ENCODE assay signal across 23 cellular contexts in the genomic region with DNA sequence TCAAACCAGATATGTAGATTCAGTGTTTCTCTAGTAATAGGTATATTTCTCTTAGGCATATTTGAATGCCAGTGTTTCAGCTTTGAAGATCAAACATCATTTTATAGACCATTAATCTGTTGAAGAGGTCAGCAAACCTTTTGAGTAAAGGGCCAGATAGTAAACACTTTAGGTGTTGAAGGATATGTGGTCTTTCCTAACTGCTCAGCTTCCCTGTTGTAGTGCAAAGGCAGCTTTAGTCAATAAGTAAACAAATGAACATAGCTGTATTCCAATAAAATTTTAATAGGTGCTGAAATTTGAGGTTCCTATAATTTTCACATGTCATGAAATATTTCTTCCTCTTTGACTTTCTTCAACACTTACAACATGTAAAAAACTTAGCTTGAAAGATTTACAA.
DNase-seq lines count a peak whose midpoint lies in the region; ATAC-seq and TF ChIP-seq lines count a peak whose summit lies in the region.
"Had no signal": no experiment of that assay in that cellular context is flagged by ENCODE, and none has a peak within 500 bp of the region (broad histone marks: within the 10 kb centered on the region; RNA-seq: fewer than 3 reads in every experiment).

No MANE protein-coding gene starts in this region.

- H2AFZ ChIP-seq in mesenchymal stem cell (ENCODE audit: low read depth, low read length) = no peak overlapping the region

- H3K9ac ChIP-seq in mesenchymal stem cell (ENCODE audit: low read length) = no peak overlapping the region
- H3K9ac ChIP-seq: BLaER1 had no signal

- DNase-seq in DMS153 (lab: John Stamatoyannopoulos, UW) = peak; percentile 34
- peak; percentile 32 for DNase-seq in NCI-H2029 (lab: John Stamatoyannopoulos, UW)
- DNase-seq in NCI-H748 treated with DMSO at 0.1 percent for 48 hours (lab: John Stamatoyannopoulos, UW) = peak; percentile 8
- DNase-seq in D341Med (ENCODE audit: low spot score) = no peak
- no peak for DNase-seq in left lung
- DNase-seq in mesenchymal stem cell = no peak
- DNase-seq: 8988T; CD4-positive, CD25-positive, alpha-beta regulatory T cell; DMS79 treated with DMSO at 0.1 percent for 48 hours; H7; HFFc6; NCI-H1105; NCI-H1436 treated with DMSO at 0.1 percent for 48 hours; NCI-H187 treated with DMSO at 0.1 percent for 48 hours; NCI-H446; NCI-H526 treated with DMSO at 0.1 percent for 48 hours; Peyer's patch; T-helper 2 cell had no signal

- intact Hi-C loops in left lung (cut with DNase I) = no loop called here

- H3K4me3 ChIP-seq in HEK293 (ENCODE audit: low read depth, low read length) (no peak overlapping the region), left lung (no peak overlapping the region), mesenchymal stem cell (ENCODE audit: insufficient read depth in 1 of 2, low read depth in 1 of 2, low read length in 2 of 2) (no peak overlapping the region)
- H3K4me3 ChIP-seq: BLaER1, Peyer's patch, SJSA1 had no signal

- no peak overlapping the region for H2AK5ac ChIP-seq in mesenchymal stem cell (ENCODE audit: low read length, severe bottlenecking)

- no peak overlapping the region for H4K91ac ChIP-seq in mesenchymal stem cell (ENCODE audit: low read length)

- H4K8ac ChIP-seq in mesenchymal stem cell (ENCODE audit: low read length) = no peak overlapping the region

- H3K4me1 ChIP-seq in HEK293 (ENCODE audit: control insufficient read depth, insufficient read depth, low read length) (peaks cover 10% of the 10 kb centered on the region), left lung (no peaks in the 10 kb centered on the region), mesenchymal stem cell (ENCODE audit: control insufficient read depth, insufficient read depth, low read depth, low read length) (no peaks in the 10 kb centered on the region)
- H3K4me1 ChIP-seq: BLaER1, Peyer's patch, SJSA1 had no signal

- H3K9me3 ChIP-seq in HEK293 (ENCODE audit: control insufficient read depth, insufficient read depth, low read depth, low read length) = no peaks in the 10 kb centered on the region
- no peaks in the 10 kb centered on the region for H3K9me3 ChIP-seq in left lung
- H3K9me3 ChIP-seq in mesenchymal stem cell (ENCODE audit: control insufficient read depth, low read length) = no peaks in the 10 kb centered on the region
- H3K9me3 ChIP-seq: BLaER1, Peyer's patch, SJSA1 had no signal

- no peak overlapping the region for H3K23ac ChIP-seq in mesenchymal stem cell (ENCODE audit: low read length in 2 of 2)

- no peak overlapping the region for H3K18ac ChIP-seq in mesenchymal stem cell (ENCODE audit: low read depth in 1 of 2, low read length in 2 of 2)

- H2BK15ac ChIP-seq in mesenchymal stem cell (ENCODE audit: low read depth, poor library complexity, severe bottlenecking) = no peak overlapping the region

- no peak overlapping the region for H3K4ac ChIP-seq in mesenchymal stem cell (ENCODE audit: low read depth in 1 of 2, low read length in 2 of 2)

- TF ChIP-seq CTCF in HEK293 (tag by site-specific recombination; IDR thresholded peaks at IDR 0.05) (no peak), left lung (IDR thresholded peaks at IDR 0.05) (no peak)

- no peak overlapping the region for H3K27ac ChIP-seq in HEK293 (ENCODE audit: extremely low read depth, low read depth, low read length)
- no peak overlapping the region for H3K27ac ChIP-seq in left lung
- no peak overlapping the region for H3K27ac ChIP-seq in mesenchymal stem cell (ENCODE audit: low read length, poor library complexity, severe bottlenecking)
- H3K27ac ChIP-seq: BLaER1, HL-60, Peyer's patch, SJSA1 had no signal

- CTCF ChIA-PET in HEK293 (lab: Yijun Ruan, JAX) = interaction anchor here (0.6 to 0.8 kb wide), 2 partner anchors 12 to 1083 kb away, joined by 3 read pairs; no protein-coding TSS in a partner anchor

- no peak overlapping the region for H2BK12ac ChIP-seq in mesenchymal stem cell (ENCODE audit: low read length in 2 of 2)

- POLR2A ChIA-PET in HEK293 (lab: Yijun Ruan, JAX) = no interaction called here

- H3K27me3 ChIP-seq in left lung = no peaks in the 10 kb centered on the region
- H3K27me3 ChIP-seq in mesenchymal stem cell (ENCODE audit: control insufficient read depth in 1 of 2, insufficient read depth in 1 of 2, low read length in 2 of 2) = no peaks in the 10 kb centered on the region
- H3K27me3 ChIP-seq: BLaER1, Peyer's patch, SJSA1 had no signal

- H3K4me2 ChIP-seq in mesenchymal stem cell (ENCODE audit: low read length, poor library complexity, severe bottlenecking) = no peak overlapping the region
- H3K4me2 ChIP-seq: BLaER1 had no signal

- H3K14ac ChIP-seq in mesenchymal stem cell (ENCODE audit: low read length in 2 of 2) = no peak overlapping the region

- H3K79me1 ChIP-seq in mesenchymal stem cell (replicated peaks; ENCODE audit: low read length, poor library complexity, severe bottlenecking) = no peaks in the 10 kb centered on the region

- ATAC-seq in GM21619 (IDR thresholded peaks at IDR 0.05; ENCODE audit: unreplicated experiment) (no peak), left lung (no peak)

- H3K36me3 ChIP-seq in HEK293 (ENCODE audit: control insufficient read depth in 2 of 2, insufficient read depth in 1 of 2, low read length in 2 of 2) = no peaks in the 10 kb centered on the region
- no peaks in the 10 kb centered on the region for H3K36me3 ChIP-seq in left lung
- no peaks in the 10 kb centered on the region for H3K36me3 ChIP-seq in mesenchymal stem cell (ENCODE audit: control insufficient read depth in 1 of 2, insufficient read depth in 2 of 2, low read depth in 1 of 2, low read length in 2 of 2)
- H3K36me3 ChIP-seq: BLaER1, Peyer's patch, SJSA1 had no signal

- no peak overlapping the region for H2BK5ac ChIP-seq in mesenchymal stem cell (ENCODE audit: low read depth, low read length, poor library complexity, severe bottlenecking)

- H2BK120ac ChIP-seq in mesenchymal stem cell (ENCODE audit: low read depth, low read length) = no peak overlapping the region

TF ChIP-seq in HEK293, 187 proteins besides CTCF, POLR2A, EP300 and RAD21:
- TF ChIP-seq TCF7L2 (IDR thresholded peaks at IDR 0.05; ENCODE audit: borderline replicate concordance, low read depth, low read length) = peak; percentile 73; the same call in 1 of the 2 replicates
- TF ChIP-seq ZNF777 (tag by site-specific recombination; IDR thresholded peaks at IDR 0.05; ENCODE audit: borderline replicate concordance) = no peak
- TF ChIP-seq ZNF544 (tag by site-specific recombination; IDR thresholded peaks at IDR 0.05) = no peak
- 0 out of 2 replicates have a peak, but pooled peaks have one; percentile 32 for TF ChIP-seq ZNF843 (tag by site-specific recombination; IDR thresholded peaks at IDR 0.05)
- TF ChIP-seq ZNF701 (tag by site-specific recombination; IDR thresholded peaks at IDR 0.05) = no peak
- TF ChIP-seq, protein P1, sequence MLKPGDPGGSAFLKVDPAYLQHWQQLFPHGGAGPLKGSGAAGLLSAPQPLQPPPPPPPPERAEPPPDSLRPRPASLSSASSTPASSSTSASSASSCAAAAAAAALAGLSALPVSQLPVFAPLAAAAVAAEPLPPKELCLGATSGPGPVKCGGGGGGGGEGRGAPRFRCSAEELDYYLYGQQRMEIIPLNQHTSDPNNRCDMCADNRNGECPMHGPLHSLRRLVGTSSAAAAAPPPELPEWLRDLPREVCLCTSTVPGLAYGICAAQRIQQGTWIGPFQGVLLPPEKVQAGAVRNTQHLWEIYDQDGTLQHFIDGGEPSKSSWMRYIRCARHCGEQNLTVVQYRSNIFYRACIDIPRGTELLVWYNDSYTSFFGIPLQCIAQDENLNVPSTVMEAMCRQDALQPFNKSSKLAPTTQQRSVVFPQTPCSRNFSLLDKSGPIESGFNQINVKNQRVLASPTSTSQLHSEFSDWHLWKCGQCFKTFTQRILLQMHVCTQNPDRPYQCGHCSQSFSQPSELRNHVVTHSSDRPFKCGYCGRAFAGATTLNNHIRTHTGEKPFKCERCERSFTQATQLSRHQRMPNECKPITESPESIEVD (tag by site-specific recombination; IDR thresholded peaks at IDR 0.05) = peak; percentile 59; the same call in 1 of the 2 replicates
- TF ChIP-seq ZNF37A (tag by site-specific recombination; IDR thresholded peaks at IDR 0.05) = no peak
- peak; percentile 87 for TF ChIP-seq FEZF1 (tag by site-specific recombination; IDR thresholded peaks at IDR 0.05)
- TF ChIP-seq ZSCAN30 (tag by site-specific recombination; IDR thresholded peaks at IDR 0.05) = no peak
- TF ChIP-seq ZNF266 (tag by site-specific recombination; IDR thresholded peaks at IDR 0.05; ENCODE audit: low read depth) = no peak
- no peak for TF ChIP-seq ZNF350 (tag by site-specific recombination; IDR thresholded peaks at IDR 0.05)
TF ChIP-seq in HEK293: peak in this region for 4.

Comparison
In these comparisons a context has a peak if more than half of its experiments do, and no peak if none do; other contexts are left out.
1. DNase-seq: peak in DMS153 (single experiment), NCI-H2029 (single experiment) and NCI-H748 treated with DMSO at 0.1 percent for 48 hours (single experiment); none in D341Med (single experiment), left lung (0 of 2) and mesenchymal stem cell (single experiment).